ENCODE assay signal across 22 cellular contexts in genomic region chr14:59543873-59544272, GRCh38. TPM values are rescaled to one million over a fixed set of nuclear protein-coding genes. Genes with fewer than 3 reads are reported as not detected.
"Had no signal": no experiment of that assay in that cellular context is flagged by ENCODE, and none has a peak within 500 bp of the region (broad histone marks: within the 10 kb centered on the region; RNA-seq: fewer than 3 reads in every experiment).

No MANE protein-coding gene starts in this region.

- ATAC-seq: activated naive CD4-positive, alpha-beta T cell treated with anti-CD3 and anti-CD28 coated beads, Interleukin-2, amount 50 U/mL, for 72 hours; activated T-cell treated with anti-CD3 and anti-CD28 coated beads, Interleukin-2, amount 50 U/mL, for 4 hours; gastrocnemius medialis; heart left ventricle; natural killer cell treated with Interleukin-12 subunit alpha and Interleukin-12 subunit beta and Interleukin-15 and Interleukin-18, amount 100 ng/mL, for 72 hours had no signal

- H3K27me3 Mint-ChIP-seq: progenitor cell of endocrine pancreas had no signal

- H3K27ac ChIP-seq: dorsolateral prefrontal cortex, gastrocnemius medialis, heart left ventricle, right atrium auricular region, skin epidermis, tibial nerve, WERI-Rb-1 had no signal

- H3K27me3 ChIP-seq: dorsolateral prefrontal cortex, gastrocnemius medialis, right atrium auricular region, tibial nerve had no signal

- H3K4me3 ChIP-seq: dorsolateral prefrontal cortex, gastrocnemius medialis, heart left ventricle, right atrium auricular region, skin epidermis, tibial nerve had no signal

- H3K27ac Mint-ChIP-seq: activated CD4-positive, alpha-beta memory T cell treated with anti-CD3 and anti-CD28 coated beads, Interleukin-2, amount 10 ng/mL, durations not matched to agents 7 days and 5 days; activated naive CD4-positive, alpha-beta T cell treated with anti-CD3 and anti-CD28 coated beads, Interleukin-2, amount 50 U/mL, for 72 hours; endodermal cell; immature natural killer cell; natural killer cell treated with Interleukin-12 subunit alpha and Interleukin-12 subunit beta and Interleukin-15 and Interleukin-18, amount 100 ng/mL, for 72 hours had no signal

- H3K36me3 Mint-ChIP-seq: natural killer cell treated with Interleukin-12 subunit alpha and Interleukin-12 subunit beta and Interleukin-15 and Interleukin-18, amount 100 ng/mL, for 72 hours had no signal

- H3K4me1 ChIP-seq: gastrocnemius medialis, heart left ventricle, right atrium auricular region, tibial nerve had no signal

- H3K9me3 Mint-ChIP-seq: activated CD4-positive, alpha-beta memory T cell treated with anti-CD3 and anti-CD28 coated beads, Interleukin-2, amount 10 ng/mL, durations not matched to agents 7 days and 5 days; activated naive CD4-positive, alpha-beta T cell treated with anti-CD3 and anti-CD28 coated beads, Interleukin-2, amount 50 U/mL, for 72 hours; activated T-cell treated with anti-CD3 and anti-CD28 coated beads, Interleukin-2, amount 50 U/mL, for 4 hours; endodermal cell had no signal

- H3K4me3 Mint-ChIP-seq: activated CD4-positive, alpha-beta memory T cell treated with anti-CD3 and anti-CD28 coated beads, Interleukin-2, amount 10 ng/mL, durations not matched to agents 7 days and 5 days; activated T-cell treated with anti-CD3 and anti-CD28 coated beads, Interleukin-2, amount 50 U/mL, for 4 hours; endodermal cell; immature natural killer cell; natural killer cell treated with Interleukin-12 subunit alpha and Interleukin-12 subunit beta and Interleukin-15 and Interleukin-18, amount 100 ng/mL, for 72 hours had no signal

- H3K4me1 Mint-ChIP-seq: activated CD4-positive, alpha-beta memory T cell treated with anti-CD3 and anti-CD28 coated beads, Interleukin-2, amount 10 ng/mL, durations not matched to agents 7 days and 5 days; immature natural killer cell had no signal

- H3K36me3 ChIP-seq: gastrocnemius medialis, heart left ventricle, right atrium auricular region, tibial nerve, WERI-Rb-1 had no signal

- H3K9me3 ChIP-seq: gastrocnemius medialis, heart left ventricle, right atrium auricular region, tibial nerve had no signal

- DNase-seq: activated CD4-positive, alpha-beta memory T cell treated with anti-CD3 and anti-CD28 coated beads, Interleukin-2, amount 10 ng/mL, durations not matched to agents 7 days and 5 days; activated gamma-delta T cell; activated T-cell treated with anti-CD3 and anti-CD28 coated beads, Interleukin-2, amount 50 U/mL, for 4 hours; dorsolateral prefrontal cortex; endodermal cell; gastrocnemius medialis; heart left ventricle; immature natural killer cell; mesendoderm; occipital lobe; stimulated activated CD4-positive, alpha-beta T cell treated with anti-CD3 and anti-CD28 coated beads, Interleukin-4, amount 100 ng/mL, for 24 hours; stimulated activated naive CD4-positive, alpha-beta T cell; WERI-Rb-1 had no signal

RNA-seq across cellular contexts. Expression of gene CCDC175, which starts 32.7 kb away (rescaled TPM):
- total RNA-seq: activated CD4-positive, alpha-beta memory T cell treated with anti-CD3 and anti-CD28 coated beads, Interleukin-2, amount 10 ng/mL, durations not matched to agents 7 days and 5 days; activated naive CD4-positive, alpha-beta T cell treated with anti-CD3 and anti-CD28 coated beads, Interleukin-2, amount 50 U/mL, for 72 hours; activated T-cell treated with anti-CD3 and anti-CD28 coated beads, Interleukin-2, amount 50 U/mL, for 4 hours; cardiac septum; epithelial cell of proximal tubule; gastrocnemius medialis; heart left ventricle; lower leg skin; natural killer cell treated with Interleukin-12 subunit alpha and Interleukin-12 subunit beta and Interleukin-15 and Interleukin-18, amount 100 ng/mL, for 72 hours; right atrium auricular region; tibial nerve had no signal
